In the genomic region with DNA sequence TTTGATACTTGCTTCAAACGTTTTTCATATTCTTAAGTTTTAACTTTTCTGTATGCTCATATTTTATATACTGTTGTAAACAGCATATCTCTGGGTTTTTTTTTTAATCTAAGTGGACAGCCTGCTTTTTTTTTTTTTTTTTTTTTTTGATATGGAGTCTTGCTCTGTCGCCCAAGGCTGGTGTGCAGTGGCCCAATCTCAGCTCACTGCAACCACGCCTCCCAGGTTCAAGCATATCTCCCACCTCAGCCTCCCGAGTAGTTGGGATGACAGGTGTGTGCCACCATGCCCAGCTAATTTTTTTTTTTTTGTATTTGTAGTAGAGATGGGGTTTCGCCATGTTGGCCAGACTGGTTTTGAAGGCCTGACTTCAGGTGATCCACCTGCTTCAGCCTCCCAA, we compare ENCODE assay signal across 8 cellular contexts. TPM values are rescaled to one million over a fixed set of nuclear protein-coding genes. Genes with fewer than 3 reads are reported as not detected.
DNase-seq lines count a peak whose midpoint lies in the region; ATAC-seq, FAIRE-seq and TF ChIP-seq lines count a peak whose summit lies in the region.

No MANE protein-coding gene starts in this region.

- H3K27ac Mint-ChIP-seq in activated naive CD8-positive, alpha-beta T cell = peak overlapping the region; percentile 95

- TF ChIP-seq POLR2A in A549 (IDR thresholded peaks at IDR 0.05; ENCODE audit: low read length) = no peak

- FAIRE-seq in A549 (lab: Jason Lieb, UNC) = no peak
- FAIRE-seq in frontal cortex (lab: Jason Lieb, UNC) = no peak

- 73% methylated on average over 5 of the region's 5 CpGs for WGBS in A549 (ENCODE audit: missing lambda C conversion rate)

- H3K9me3 ChIP-seq in A549 (no peaks in the 10 kb centered on the region), HAP-1 (no peaks in the 10 kb centered on the region), lower lobe of right lung (no peaks in the 10 kb centered on the region)

- no peaks in the 10 kb centered on the region; the same call in 1 of the 2 replicates for H3K27me3 ChIP-seq in HAP-1 (ENCODE audit: low read depth)
- H3K27me3 ChIP-seq in lower lobe of right lung (ENCODE audit: low read depth) = no peaks in the 10 kb centered on the region

- ATAC-seq in A549 = no peak
- ATAC-seq in lower lobe of right lung = no peak
- no peak for ATAC-seq in GM18858 (IDR thresholded peaks at IDR 0.05; ENCODE audit: unreplicated experiment)
- ATAC-seq in GM18870 (IDR thresholded peaks at IDR 0.05; ENCODE audit: unreplicated experiment) = no peak
- ATAC-seq in GM21423 (IDR thresholded peaks at IDR 0.05; ENCODE audit: unreplicated experiment) = no peak

- in situ Hi-C loops in HAP-1 (cut with MboI; ENCODE audit: low sequenced_read_pairs) = no loop called here

- H3K27me3 Mint-ChIP-seq in activated naive CD8-positive, alpha-beta T cell = no peaks in the 10 kb centered on the region

- no peaks in the 10 kb centered on the region for H3K9me3 Mint-ChIP-seq in activated naive CD8-positive, alpha-beta T cell (ENCODE audit: low read depth)

- H3K36me3 ChIP-seq in HAP-1 (replicated peaks) (no peaks in the 10 kb centered on the region), lower lobe of right lung (no peaks in the 10 kb centered on the region)

- H3K4me1 ChIP-seq in A549 (peaks cover 4% of the 10 kb centered on the region; the same call in 1 of the 3 replicates), HAP-1 (peaks cover 5% of the 10 kb centered on the region), lower lobe of right lung (peaks cover 13% of the 10 kb centered on the region)

- peak overlapping the region; percentile 97 for H3K4me3 Mint-ChIP-seq in activated naive CD8-positive, alpha-beta T cell

- peak overlapping the region; percentile 65 for H3K4me2 ChIP-seq in A549

- H3K36me3 Mint-ChIP-seq in activated naive CD8-positive, alpha-beta T cell = peaks cover 6% of the 10 kb centered on the region

- POLR2A ChIA-PET in A549 (lab: Yijun Ruan, JAX) = no interaction called here

- TF ChIP-seq CTCF in A549 (IDR thresholded peaks at IDR 0.05) = no peak
- TF ChIP-seq CTCF in lower lobe of right lung (IDR thresholded peaks at IDR 0.05) = no peak

- no peak for TF ChIP-seq RAD21 in A549 (conservative IDR thresholded peaks at IDR 0.05 in 1 of 2, IDR thresholded peaks at IDR 0.05 in 1 of 2)

- TF ChIP-seq EP300 in A549 (IDR thresholded peaks at IDR 0.05) = no peak

- intact Hi-C loops in lower lobe of right lung (cut with DNase I) = no loop called here

- CTCF ChIA-PET in A549 (lab: Yijun Ruan, JAX) = interaction anchor here (0.6 to 2.4 kb wide), 3 partner anchors 48 to 106 kb away, joined by 3 to 16 read pairs (median 4); no protein-coding TSS in a partner anchor

- peak overlapping the region; percentile 65 for H3K4me3 ChIP-seq in A549
- peak overlapping the region; percentile 89; the same call in 1 of the 2 replicates for H3K4me3 ChIP-seq in HAP-1
- peak overlapping the region; percentile 86 for H3K4me3 ChIP-seq in lower lobe of right lung

- DNase-seq in A549 (ENCODE audit: low read depth in 1 of 2, low spot score in 1 of 2) = no peak
- no peak for DNase-seq in HAP-1 (ENCODE audit: low spot score in 2 of 2)
- DNase-seq in lower lobe of right lung = no peak
- DNase-seq in frontal cortex (ENCODE audit: low spot score in 2 of 2) = no peak

- H3K27ac ChIP-seq in A549 (no peak overlapping the region; a peak in 2 of 6 replicates), lower lobe of right lung (no peak overlapping the region)

- H3K4me1 Mint-ChIP-seq in activated naive CD8-positive, alpha-beta T cell (ENCODE audit: low read depth) = peaks cover 36% of the 10 kb centered on the region

TF ChIP-seq in A549, 52 proteins besides CTCF, POLR2A, EP300 and RAD21 (continues in another document):
- TF ChIP-seq RARB (CRISPR knock-in tag; IDR thresholded peaks at IDR 0.05) (no peak), SREBF2 (IDR thresholded peaks at IDR 0.05) (no peak), HDAC2 (IDR thresholded peaks at IDR 0.05) (no peak), POLR2AphosphoS2 (conservative IDR thresholded peaks at IDR 0.05; ENCODE audit: low read length) (no peak), KDM5A (IDR thresholded peaks at IDR 0.05) (no peak), JUN (IDR thresholded peaks at IDR 0.05) (no peak), BHLHE40 (IDR thresholded peaks at IDR 0.05; ENCODE audit: low read depth, low read length) (no peak), NR3C1 (IDR thresholded peaks at IDR 0.05) (no peak), FOSL2 (IDR thresholded peaks at IDR 0.05) (no peak), FOSL2 (CRISPR knock-in tag; IDR thresholded peaks at IDR 0.05) (no peak), CHD4 (IDR thresholded peaks at IDR 0.05; ENCODE audit: borderline replicate concordance) (no peak), GATA3 (IDR thresholded peaks at IDR 0.05; ENCODE audit: borderline replicate concordance) (no peak), HOXA7 (CRISPR knock-in tag; IDR thresholded peaks at IDR 0.05) (no peak), FOXS1 (CRISPR knock-in tag; IDR thresholded peaks at IDR 0.05) (no peak)
- TF ChIP-seq, protein P1, sequence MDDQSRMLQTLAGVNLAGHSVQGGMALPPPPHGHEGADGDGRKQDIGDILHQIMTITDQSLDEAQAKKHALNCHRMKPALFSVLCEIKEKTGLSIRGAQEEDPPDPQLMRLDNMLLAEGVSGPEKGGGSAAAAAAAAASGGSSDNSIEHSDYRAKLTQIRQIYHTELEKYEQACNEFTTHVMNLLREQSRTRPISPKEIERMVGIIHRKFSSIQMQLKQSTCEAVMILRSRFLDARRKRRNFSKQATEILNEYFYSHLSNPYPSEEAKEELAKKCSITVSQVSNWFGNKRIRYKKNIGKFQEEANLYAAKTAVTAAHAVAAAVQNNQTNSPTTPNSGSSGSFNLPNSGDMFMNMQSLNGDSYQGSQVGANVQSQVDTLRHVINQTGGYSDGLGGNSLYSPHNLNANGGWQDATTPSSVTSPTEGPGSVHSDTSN (IDR thresholded peaks at IDR 0.05) = no peak
- TF ChIP-seq, protein P2, sequence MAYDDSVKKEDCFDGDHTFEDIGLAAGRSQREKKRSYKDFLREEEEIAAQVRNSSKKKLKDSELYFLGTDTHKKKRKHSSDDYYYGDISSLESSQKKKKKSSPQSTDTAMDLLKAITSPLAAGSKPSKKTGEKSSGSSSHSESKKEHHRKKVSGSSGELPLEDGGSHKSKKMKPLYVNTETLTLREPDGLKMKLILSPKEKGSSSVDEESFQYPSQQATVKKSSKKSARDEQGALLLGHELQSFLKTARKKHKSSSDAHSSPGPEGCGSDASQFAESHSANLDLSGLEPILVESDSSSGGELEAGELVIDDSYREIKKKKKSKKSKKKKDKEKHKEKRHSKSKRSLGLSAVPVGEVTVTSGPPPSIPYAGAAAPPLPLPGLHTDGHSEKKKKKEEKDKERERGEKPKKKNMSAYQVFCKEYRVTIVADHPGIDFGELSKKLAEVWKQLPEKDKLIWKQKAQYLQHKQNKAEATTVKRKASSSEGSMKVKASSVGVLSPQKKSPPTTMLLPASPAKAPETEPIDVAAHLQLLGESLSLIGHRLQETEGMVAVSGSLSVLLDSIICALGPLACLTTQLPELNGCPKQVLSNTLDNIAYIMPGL (CRISPR knock-in tag; IDR thresholded peaks at IDR 0.05; ENCODE audit: borderline replicate concordance) = no peak
- TF ChIP-seq, protein P3, sequence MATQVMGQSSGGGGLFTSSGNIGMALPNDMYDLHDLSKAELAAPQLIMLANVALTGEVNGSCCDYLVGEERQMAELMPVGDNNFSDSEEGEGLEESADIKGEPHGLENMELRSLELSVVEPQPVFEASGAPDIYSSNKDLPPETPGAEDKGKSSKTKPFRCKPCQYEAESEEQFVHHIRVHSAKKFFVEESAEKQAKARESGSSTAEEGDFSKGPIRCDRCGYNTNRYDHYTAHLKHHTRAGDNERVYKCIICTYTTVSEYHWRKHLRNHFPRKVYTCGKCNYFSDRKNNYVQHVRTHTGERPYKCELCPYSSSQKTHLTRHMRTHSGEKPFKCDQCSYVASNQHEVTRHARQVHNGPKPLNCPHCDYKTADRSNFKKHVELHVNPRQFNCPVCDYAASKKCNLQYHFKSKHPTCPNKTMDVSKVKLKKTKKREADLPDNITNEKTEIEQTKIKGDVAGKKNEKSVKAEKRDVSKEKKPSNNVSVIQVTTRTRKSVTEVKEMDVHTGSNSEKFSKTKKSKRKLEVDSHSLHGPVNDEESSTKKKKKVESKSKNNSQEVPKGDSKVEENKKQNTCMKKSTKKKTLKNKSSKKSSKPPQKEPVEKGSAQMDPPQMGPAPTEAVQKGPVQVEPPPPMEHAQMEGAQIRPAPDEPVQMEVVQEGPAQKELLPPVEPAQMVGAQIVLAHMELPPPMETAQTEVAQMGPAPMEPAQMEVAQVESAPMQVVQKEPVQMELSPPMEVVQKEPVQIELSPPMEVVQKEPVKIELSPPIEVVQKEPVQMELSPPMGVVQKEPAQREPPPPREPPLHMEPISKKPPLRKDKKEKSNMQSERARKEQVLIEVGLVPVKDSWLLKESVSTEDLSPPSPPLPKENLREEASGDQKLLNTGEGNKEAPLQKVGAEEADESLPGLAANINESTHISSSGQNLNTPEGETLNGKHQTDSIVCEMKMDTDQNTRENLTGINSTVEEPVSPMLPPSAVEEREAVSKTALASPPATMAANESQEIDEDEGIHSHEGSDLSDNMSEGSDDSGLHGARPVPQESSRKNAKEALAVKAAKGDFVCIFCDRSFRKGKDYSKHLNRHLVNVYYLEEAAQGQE (IDR thresholded peaks at IDR 0.05) = no peak

RNA-seq across cellular contexts. Expression of a gene that starts 1.2 kb away (rescaled TPM):
- polyA plus RNA-seq in A549 (2011; rRNA removed) (58.3 and 65.2 TPM in 2 replicates), A549 (2017; fragmentation: RNase III; extraction: RNeasy Plus Mini Kit Qiagen cat#74134 plus additional on column Dnase treatment) (45.1 to 51.5 TPM (median 45.4 TPM) in 3 replicates)
- 20.8 and 21.0 TPM in 2 replicates for polyA plus RNA-seq in A549 (2012; cell fraction: cytosol; rRNA removed)
- polyA plus RNA-seq in A549 (2012; cell fraction: nucleus; rRNA removed) = 13.7 and 22.8 TPM in 2 replicates
- polyA minus RNA-seq in A549 (2011; rRNA and poly(A)+ RNA removed) = 18.6 and 23.0 TPM in 2 replicates
- total RNA-seq in lower lobe of right lung (25.3 TPM), frontal cortex (44.0 TPM)

RNA-seq across cellular contexts. Expression of a gene that starts 40.1 kb away (rescaled TPM):
- polyA plus RNA-seq in A549 (2011; rRNA removed) = 57.7 and 58.5 TPM in 2 replicates
- polyA plus RNA-seq in A549 (2012; cell fraction: cytosol; rRNA removed) = 9.7 and 10.7 TPM in 2 replicates
- polyA plus RNA-seq in A549 (2012; cell fraction: nucleus; rRNA removed) = 2.2 and 4.9 TPM in 2 replicates
- 27.3 to 33.4 TPM (median 27.5 TPM) in 3 replicates for polyA plus RNA-seq in A549 (2017; fragmentation: RNase III; extraction: RNeasy Plus Mini Kit Qiagen cat#74134 plus additional on column Dnase treatment)
- polyA minus RNA-seq in A549 (2011; rRNA and poly(A)+ RNA removed) = 20.1 and 22.4 TPM in 2 replicates
- 29.8 TPM for total RNA-seq in lower lobe of right lung
- 30.6 TPM for total RNA-seq in frontal cortex

RNA-seq across cellular contexts. Expression of a gene that starts 40.4 kb away (rescaled TPM):
- polyA plus RNA-seq in A549 (2011; rRNA removed) (14.9 and 16.0 TPM in 2 replicates), A549 (2017; fragmentation: RNase III; extraction: RNeasy Plus Mini Kit Qiagen cat#74134 plus additional on column Dnase treatment) (13.2 to 14.9 TPM (median 13.7 TPM) in 3 replicates)
- 3.6 and 3.7 TPM in 2 replicates for polyA plus RNA-seq in A549 (2012; cell fraction: cytosol; rRNA removed)
- 3.0 and 3.6 TPM in 2 replicates for polyA plus RNA-seq in A549 (2012; cell fraction: nucleus; rRNA removed)
- 23.6 and 24.6 TPM in 2 replicates for polyA minus RNA-seq in A549 (2011; rRNA and poly(A)+ RNA removed)
- total RNA-seq in lower lobe of right lung (39.1 TPM), frontal cortex (92.9 TPM)
